Comparison of ENCODE assay signal across 1 cellular context in genomic region chr17:64504769-64505319, GRCh38.
TF ChIP-seq lines count a peak whose summit lies in the region.

No MANE protein-coding gene starts in this region.

TF ChIP-seq in WTC11, 78 proteins besides CTCF, POLR2A, EP300 and RAD21 (continued from another document):
- TF ChIP-seq ARID4B (CRISPR knock-in tag; IDR thresholded peaks at IDR 0.05; ENCODE audit: borderline replicate concordance) (no peak), TCF7 (CRISPR knock-in tag; IDR thresholded peaks at IDR 0.05; ENCODE audit: low read depth) (no peak), ZNF532 (CRISPR knock-in tag; IDR thresholded peaks at IDR 0.05; ENCODE audit: borderline replicate concordance) (no peak), ATF2 (CRISPR knock-in tag; IDR thresholded peaks at IDR 0.05; ENCODE audit: borderline replicate concordance, low read depth) (no peak), ZNF512 (CRISPR knock-in tag; IDR thresholded peaks at IDR 0.05; ENCODE audit: borderline replicate concordance) (no peak)
